1 cellular context compared by ENCODE assay signal in genomic region chr9:95269803-95270445, GRCh38.
A peak's percentile ranks its signal among the peaks of the same experiment; 100 is the strongest.
TF ChIP-seq lines count a peak whose summit lies in the region.
"Not testable (repeated sequence)": the region's sequence is repeated elsewhere in the genome, so short reads cannot be mapped to it uniquely, and the experiment has no call there.

No MANE protein-coding gene starts in this region.

TF ChIP-seq in HepG2, 621 proteins besides CTCF, POLR2A, EP300 and RAD21 (continued from another document and continues in another):
- TF ChIP-seq, protein P1, sequence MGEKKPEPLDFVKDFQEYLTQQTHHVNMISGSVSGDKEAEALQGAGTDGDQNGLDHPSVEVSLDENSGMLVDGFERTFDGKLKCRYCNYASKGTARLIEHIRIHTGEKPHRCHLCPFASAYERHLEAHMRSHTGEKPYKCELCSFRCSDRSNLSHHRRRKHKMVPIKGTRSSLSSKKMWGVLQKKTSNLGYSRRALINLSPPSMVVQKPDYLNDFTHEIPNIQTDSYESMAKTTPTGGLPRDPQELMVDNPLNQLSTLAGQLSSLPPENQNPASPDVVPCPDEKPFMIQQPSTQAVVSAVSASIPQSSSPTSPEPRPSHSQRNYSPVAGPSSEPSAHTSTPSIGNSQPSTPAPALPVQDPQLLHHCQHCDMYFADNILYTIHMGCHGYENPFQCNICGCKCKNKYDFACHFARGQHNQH (CRISPR knock-in tag; IDR thresholded peaks at IDR 0.05): 0 out of 2 replicates have a peak, but pooled peaks have one; percentile 32
- TF ChIP-seq, protein P2, sequence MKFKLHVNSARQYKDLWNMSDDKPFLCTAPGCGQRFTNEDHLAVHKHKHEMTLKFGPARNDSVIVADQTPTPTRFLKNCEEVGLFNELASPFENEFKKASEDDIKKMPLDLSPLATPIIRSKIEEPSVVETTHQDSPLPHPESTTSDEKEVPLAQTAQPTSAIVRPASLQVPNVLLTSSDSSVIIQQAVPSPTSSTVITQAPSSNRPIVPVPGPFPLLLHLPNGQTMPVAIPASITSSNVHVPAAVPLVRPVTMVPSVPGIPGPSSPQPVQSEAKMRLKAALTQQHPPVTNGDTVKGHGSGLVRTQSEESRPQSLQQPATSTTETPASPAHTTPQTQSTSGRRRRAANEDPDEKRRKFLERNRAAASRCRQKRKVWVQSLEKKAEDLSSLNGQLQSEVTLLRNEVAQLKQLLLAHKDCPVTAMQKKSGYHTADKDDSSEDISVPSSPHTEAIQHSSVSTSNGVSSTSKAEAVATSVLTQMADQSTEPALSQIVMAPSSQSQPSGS (CRISPR knock-in tag; IDR thresholded peaks at IDR 0.05): 0 out of 2 replicates have a peak, but pooled peaks have one; percentile 8
- TF ChIP-seq KAT7 (CRISPR knock-in tag; IDR thresholded peaks at IDR 0.05; ENCODE audit: borderline replicate concordance) (peak; percentile 30), HOMEZ (CRISPR knock-in tag; IDR thresholded peaks at IDR 0.05; ENCODE audit: low read depth) (peak; percentile 14; the same call in 1 of the 2 replicates), ZFX (CRISPR knock-in tag; IDR thresholded peaks at IDR 0.05; ENCODE audit: low read depth) (peak; percentile 65), LCORL (CRISPR knock-in tag; IDR thresholded peaks at IDR 0.05) (peak; percentile 53; the same call in 1 of the 2 replicates), HNF1A (IDR thresholded peaks at IDR 0.05; ENCODE audit: low read depth) (peak; percentile 86), HNF1A (CRISPR knock-in tag; IDR thresholded peaks at IDR 0.05; ENCODE audit: borderline replicate concordance) (peak; percentile 90; the same call in 1 of the 2 replicates), CREM (IDR thresholded peaks at IDR 0.05) (0 out of 2 replicates have a peak, but pooled peaks have one; percentile 10), FOXA1 (CRISPR knock-in tag; IDR thresholded peaks at IDR 0.05) (peak; percentile 74), FOXJ3 (CRISPR knock-in tag; IDR thresholded peaks at IDR 0.05; ENCODE audit: borderline replicate concordance) (peak; percentile 41; the same call in 1 of the 2 replicates), SIX1 (CRISPR knock-in tag; IDR thresholded peaks at IDR 0.05; ENCODE audit: borderline replicate concordance) (0 out of 2 replicates have a peak, but pooled peaks have one; percentile 4), DRAP1 (CRISPR knock-in tag; IDR thresholded peaks at IDR 0.05) (peak; percentile 40; the same call in 1 of the 2 replicates), FOXA3 (CRISPR knock-in tag; IDR thresholded peaks at IDR 0.05) (peak; percentile 76), BORCS8-MEF2B (CRISPR knock-in tag; IDR thresholded peaks at IDR 0.05) (0 out of 2 replicates have a peak, but pooled peaks have one; percentile 29), SOX5 (CRISPR knock-in tag; IDR thresholded peaks at IDR 0.05; ENCODE audit: borderline replicate concordance) (peak; percentile 79; the same call in 1 of the 2 replicates), ZNF605 (CRISPR knock-in tag; IDR thresholded peaks at IDR 0.05) (peak; percentile 19; the same call in 1 of the 2 replicates), ZGPAT (CRISPR knock-in tag; IDR thresholded peaks at IDR 0.05) (peak; percentile 31; the same call in 1 of the 2 replicates), ZNF441 (CRISPR knock-in tag; IDR thresholded peaks at IDR 0.05; ENCODE audit: borderline replicate concordance) (0 out of 2 replicates have a peak, but pooled peaks have one; percentile 32), ZBTB38 (CRISPR knock-in tag; IDR thresholded peaks at IDR 0.05) (peak; percentile 54; the same call in 1 of the 2 replicates), NR2F1 (CRISPR knock-in tag; IDR thresholded peaks at IDR 0.05) (peak in 1 of 2 experiments; percentile 33; a peak in 1 of 4 replicates), MIXL1 (CRISPR knock-in tag; IDR thresholded peaks at IDR 0.05) (peak; percentile 72; the same call in 1 of the 2 replicates), TFE3 (CRISPR knock-in tag; IDR thresholded peaks at IDR 0.05) (peak; percentile 85; the same call in 1 of the 2 replicates), MEF2D (CRISPR knock-in tag; IDR thresholded peaks at IDR 0.05) (0 out of 2 replicates have a peak, but pooled peaks have one; percentile 51), HDAC2 (CRISPR knock-in tag; IDR thresholded peaks at IDR 0.05) (peak; percentile 53; the same call in 1 of the 2 replicates), GATAD2A (CRISPR knock-in tag; IDR thresholded peaks at IDR 0.05) (peak; percentile 80), SOX13 (CRISPR knock-in tag; conservative IDR thresholded peaks at IDR 0.05 in 1 of 2, IDR thresholded peaks at IDR 0.05 in 1 of 2) (peak; percentile 48 to 64; a peak in 2 of 4 replicates), ARNTL (CRISPR knock-in tag; IDR thresholded peaks at IDR 0.05) (peak; percentile 33; the same call in 1 of the 2 replicates), GATAD1 (CRISPR knock-in tag; IDR thresholded peaks at IDR 0.05) (peak; percentile 23; the same call in 1 of the 2 replicates), ARNT2 (CRISPR knock-in tag; IDR thresholded peaks at IDR 0.05; ENCODE audit: low read depth) (0 out of 2 replicates have a peak, but pooled peaks have one; percentile 16), ARID5B (CRISPR knock-in tag; IDR thresholded peaks at IDR 0.05) (peak; percentile 84), ZNF292 (CRISPR knock-in tag; IDR thresholded peaks at IDR 0.05; ENCODE audit: borderline replicate concordance, low read depth) (peak; percentile 80), POLR2AphosphoS5 (IDR thresholded peaks at IDR 0.05; ENCODE audit: low read depth, low read length) (peak; percentile 22; the same call in 1 of the 2 replicates), KDM3A (CRISPR knock-in tag; IDR thresholded peaks at IDR 0.05; ENCODE audit: low read depth) (0 out of 2 replicates have a peak, but pooled peaks have one; percentile 51)
- not testable (repeated sequence) for TF ChIP-seq LCORL (IDR thresholded peaks at IDR 0.05); CREM (CRISPR knock-in tag; IDR thresholded peaks at IDR 0.05); FOXA1 (IDR thresholded peaks at IDR 0.05); SOX13 (IDR thresholded peaks at IDR 0.05)
- TF ChIP-seq, protein P3, sequence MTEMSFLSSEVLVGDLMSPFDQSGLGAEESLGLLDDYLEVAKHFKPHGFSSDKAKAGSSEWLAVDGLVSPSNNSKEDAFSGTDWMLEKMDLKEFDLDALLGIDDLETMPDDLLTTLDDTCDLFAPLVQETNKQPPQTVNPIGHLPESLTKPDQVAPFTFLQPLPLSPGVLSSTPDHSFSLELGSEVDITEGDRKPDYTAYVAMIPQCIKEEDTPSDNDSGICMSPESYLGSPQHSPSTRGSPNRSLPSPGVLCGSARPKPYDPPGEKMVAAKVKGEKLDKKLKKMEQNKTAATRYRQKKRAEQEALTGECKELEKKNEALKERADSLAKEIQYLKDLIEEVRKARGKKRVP (CRISPR knock-in tag; IDR thresholded peaks at IDR 0.05): peak in 1 of 2 experiments; percentile 31; a peak in 1 of 4 replicates
- TF ChIP-seq, protein P4, sequence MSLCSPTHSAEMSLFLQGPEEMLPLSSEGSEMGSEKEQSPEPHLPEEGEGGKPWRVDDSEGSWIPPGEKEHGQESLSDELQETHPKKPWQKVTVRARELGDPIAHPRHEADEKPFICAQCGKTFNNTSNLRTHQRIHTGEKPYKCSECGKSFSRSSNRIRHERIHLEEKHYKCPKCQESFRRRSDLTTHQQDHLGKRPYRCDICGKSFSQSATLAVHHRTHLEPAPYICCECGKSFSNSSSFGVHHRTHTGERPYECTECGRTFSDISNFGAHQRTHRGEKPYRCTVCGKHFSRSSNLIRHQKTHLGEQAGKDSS (CRISPR knock-in tag; IDR thresholded peaks at IDR 0.05; ENCODE audit: borderline replicate concordance, low read depth): peak; percentile 32; the same call in 1 of the 2 replicates
